Comparison of ENCODE assay signal across 12 cellular contexts in genomic region chr3:134237454-134238145, GRCh38. TPM values are rescaled to one million over a fixed set of nuclear protein-coding genes. Genes with fewer than 3 reads are reported as not detected.
DNase-seq lines count a peak whose midpoint lies in the region; ATAC-seq and TF ChIP-seq lines count a peak whose summit lies in the region.
"Had no signal": no experiment of that assay in that cellular context is flagged by ENCODE, and none has a peak within 500 bp of the region (broad histone marks: within the 10 kb centered on the region; RNA-seq: fewer than 3 reads in every experiment).

No MANE protein-coding gene starts in this region.

- no peak for ATAC-seq in gastroesophageal sphincter
- ATAC-seq in GM18873 (IDR thresholded peaks at IDR 0.05; ENCODE audit: low FRiP score, unreplicated experiment): no peak
- no peak for ATAC-seq in GM18498 (IDR thresholded peaks at IDR 0.05; ENCODE audit: unreplicated experiment)
- ATAC-seq: T-cell had no signal

- TF ChIP-seq EP300 in gastroesophageal sphincter (IDR thresholded peaks at IDR 0.05) (no peak), sigmoid colon (IDR thresholded peaks at IDR 0.05) (no peak)

- 56 to 57% methylated on average over 4 of the region's 4 CpGs for WGBS in gastroesophageal sphincter (ENCODE audit: low coverage in 1 of 2), 2 donors
- WGBS in sigmoid colon, 2 donors: 66 to 82% methylated on average over 4 of the region's 4 CpGs

- peak; percentile 28 for DNase-seq in GM04504 (ENCODE audit: low read depth)
- DNase-seq in NCI-H69 (lab: John Stamatoyannopoulos, UW): peak; percentile 1
- no peak for DNase-seq in sigmoid colon
- no peak for DNase-seq in occipital lobe (lab: John Stamatoyannopoulos, UW)
- DNase-seq in caudate nucleus (lab: John Stamatoyannopoulos, UW): no peak
- DNase-seq: IMR-90, NCI-H524 treated with DMSO at 0.1 percent for 48 hours, posterior cingulate gyrus, T-cell had no signal

- H3K4me3 ChIP-seq in gastroesophageal sphincter (no peak overlapping the region), sigmoid colon (no peak overlapping the region)

- no peaks in the 10 kb centered on the region for H3K36me3 ChIP-seq in gastroesophageal sphincter
- H3K36me3 ChIP-seq in sigmoid colon: no peaks in the 10 kb centered on the region

- no peak for TF ChIP-seq POLR2A in gastroesophageal sphincter (IDR thresholded peaks at IDR 0.05)
- TF ChIP-seq POLR2A in sigmoid colon (IDR thresholded peaks at IDR 0.05): no peak

- peaks cover 31 to 93% (median 45%) of the 10 kb centered on the region in 3 donors for H3K4me1 ChIP-seq in gastroesophageal sphincter
- H3K4me1 ChIP-seq in sigmoid colon: peaks cover 0 to 71% (median 64%) of the 10 kb centered on the region in 4 donors

- TF ChIP-seq CTCF in gastroesophageal sphincter (IDR thresholded peaks at IDR 0.05): no peak
- TF ChIP-seq CTCF in sigmoid colon (IDR thresholded peaks at IDR 0.05): no peak

- intact Hi-C loops in sigmoid colon (cut with DNase I): no loop called here

- no peaks in the 10 kb centered on the region for H3K9me3 ChIP-seq in gastroesophageal sphincter
- H3K9me3 ChIP-seq in sigmoid colon: no peaks in the 10 kb centered on the region

- no peaks in the 10 kb centered on the region for H3K27me3 ChIP-seq in gastroesophageal sphincter
- no peaks in the 10 kb centered on the region for H3K27me3 ChIP-seq in sigmoid colon

- H3K27ac ChIP-seq in gastroesophageal sphincter: peak overlapping the region; percentile 56 to 74 (median 66)
- H3K27ac ChIP-seq in sigmoid colon: peak overlapping the region; percentile 17 to 68 (median 60)
- H3K27ac ChIP-seq in caudate nucleus (ENCODE audit: low read depth, low read length): no peak overlapping the region

RNA-seq across cellular contexts. Expression of gene RYK, which starts 13.1 kb away (rescaled TPM):
- total RNA-seq in gastroesophageal sphincter (100 to 1,000 TPM in 3 of 4 donors, 10 to 100 TPM in 1; 92.7 to 133 (median 115) TPM), sigmoid colon (100 to 1,000 TPM in 2 of 4 donors, 10 to 100 TPM in 2; 92.2 to 148 (median 102) TPM), occipital lobe (136 TPM)
- 10 to 100 TPM; 12.7 to 23.1 (median 21.0) TPM for polyA plus RNA-seq in sigmoid colon

Comparison
In these comparisons a context has a peak if more than half of its experiments do, and no peak if none do; other contexts are left out.
1. DNase-seq: peak in GM04504 (single experiment) and NCI-H69 (single experiment); none in sigmoid colon (single experiment), occipital lobe (single experiment) and caudate nucleus (0 of 61).